In genomic region chr9:96232539-96233241, GRCh38 we compare ENCODE assay signal across 8 cellular contexts.
DNase-seq lines count a peak whose midpoint lies in the region; ATAC-seq and TF ChIP-seq lines count a peak whose summit lies in the region.

No MANE protein-coding gene starts in this region.

- ATAC-seq in GM18909 (IDR thresholded peaks at IDR 0.05; ENCODE audit: poor library complexity, unreplicated experiment): no peak
- ATAC-seq in GM21447 (IDR thresholded peaks at IDR 0.05; ENCODE audit: unreplicated experiment): no peak

- DNase-seq in ACHN (peak; percentile 31), GM10266 (ENCODE audit: extremely low spot score) (peak; percentile 70), NCI-H226 (peak; percentile 12), head of caudate nucleus (peak in 26 of 42 donors; percentile 17 to 76 (median 46)), pons (ENCODE audit: low spot score) (peak; percentile 70)
- peak; percentile 23 for DNase-seq in activated naive CD4-positive, alpha-beta T cell treated with anti-CD3 and anti-CD28 coated beads, Interleukin-2, amount 50 U/mL, for 16 hours

- intact Hi-C loops in head of caudate nucleus (cut with DNase I): no loop called here

- in situ Hi-C loops in ACHN (cut with HindIII; ENCODE audit: low pct_ligation_motif_present, low pct_unique_long_range_greater_than_20kb, low sequenced_read_pairs): no loop called here

- peak; percentile 75 for TF ChIP-seq CTCF in GM10266 (IDR thresholded peaks at IDR 0.05; ENCODE audit: control insufficient read depth, insufficient read depth, low read depth, missing control alignments)

Comparison
In these comparisons a context has a peak if more than half of its experiments do, and no peak if none do; other contexts are left out.
1. DNase-seq: peak in every context shown above with its lines; median percentile 70 in GM10266; 70 in pons; 46 in head of caudate nucleus; 31 in ACHN; 23 in activated naive CD4-positive, alpha-beta T cell treated with anti-CD3 and anti-CD28 coated beads, Interleukin-2, amount 50 U/mL, for 16 hours; 12 in NCI-H226.